13 cellular contexts compared by ENCODE assay signal in genomic region chr11:116687458-116688201, GRCh38.
DNase-seq lines count a peak whose midpoint lies in the region; ATAC-seq lines count a peak whose summit lies in the region.
"Had no signal": no experiment of that assay in that cellular context is flagged by ENCODE, and none has a peak within 500 bp of the region (broad histone marks: within the 10 kb centered on the region; RNA-seq: fewer than 3 reads in every experiment).

No MANE protein-coding gene starts in this region.

- no peaks in the 10 kb centered on the region for H3K4me1 Mint-ChIP-seq in activated naive CD4-positive, alpha-beta T cell treated with anti-CD3 and anti-CD28 coated beads, Interleukin-2, amount 50 U/mL, for 24 hours

- no peaks in the 10 kb centered on the region for H3K36me3 Mint-ChIP-seq in activated naive CD4-positive, alpha-beta T cell treated with anti-CD3 and anti-CD28 coated beads, Interleukin-2, amount 50 U/mL, for 24 hours
- no peaks in the 10 kb centered on the region for H3K36me3 Mint-ChIP-seq in activated naive CD4-positive, alpha-beta T cell treated with anti-CD3 and anti-CD28 coated beads, Interleukin-2, amount 50 U/mL, for 72 hours

- no peaks in the 10 kb centered on the region for H3K9me3 Mint-ChIP-seq in activated naive CD4-positive, alpha-beta T cell treated with anti-CD3 and anti-CD28 coated beads, Interleukin-2, amount 50 U/mL, for 24 hours
- no peaks in the 10 kb centered on the region for H3K9me3 Mint-ChIP-seq in activated naive CD4-positive, alpha-beta T cell treated with anti-CD3 and anti-CD28 coated beads, Interleukin-2, amount 50 U/mL, for 72 hours

- ATAC-seq in activated naive CD4-positive, alpha-beta T cell treated with anti-CD3 and anti-CD28 coated beads, Interleukin-2, amount 50 U/mL, for 72 hours = no peak
- ATAC-seq in GM21367 (IDR thresholded peaks at IDR 0.05; ENCODE audit: unreplicated experiment) = no peak
- no peak for ATAC-seq in GM18909 (IDR thresholded peaks at IDR 0.05; ENCODE audit: poor library complexity, unreplicated experiment)
- no peak for ATAC-seq in GM18868 (IDR thresholded peaks at IDR 0.05; ENCODE audit: unreplicated experiment)
- ATAC-seq in HG03159 (IDR thresholded peaks at IDR 0.05; ENCODE audit: unreplicated experiment) = no peak

- peaks cover 3% of the 10 kb centered on the region for H3K27me3 Mint-ChIP-seq in activated naive CD4-positive, alpha-beta T cell treated with anti-CD3 and anti-CD28 coated beads, Interleukin-2, amount 50 U/mL, for 24 hours

- no peak for DNase-seq in activated naive CD4-positive, alpha-beta T cell treated with anti-CD3 and anti-CD28 coated beads, Interleukin-2, amount 50 U/mL, for 72 hours (ENCODE audit: low spot score in 2 of 2)
- peak; percentile 88 to 95 for DNase-seq in NCI-H524 (lab: John Stamatoyannopoulos, UW)
- DNase-seq in iPS DF 19.7 (ENCODE audit: low read depth, low spot score) = peak; percentile 82
- DNase-seq: AML-193, DMS153, foreskin melanocyte, kidney, testis had no signal

- H3K27ac Mint-ChIP-seq in activated naive CD4-positive, alpha-beta T cell treated with anti-CD3 and anti-CD28 coated beads, Interleukin-2, amount 50 U/mL, for 24 hours = peak overlapping the region; percentile 2
- H3K27ac Mint-ChIP-seq in activated naive CD4-positive, alpha-beta T cell treated with anti-CD3 and anti-CD28 coated beads, Interleukin-2, amount 50 U/mL, for 72 hours = no peak overlapping the region

- no peak overlapping the region for H3K4me3 Mint-ChIP-seq in activated naive CD4-positive, alpha-beta T cell treated with anti-CD3 and anti-CD28 coated beads, Interleukin-2, amount 50 U/mL, for 24 hours

Comparison
In these comparisons a context has a peak if more than half of its experiments do, and no peak if none do; other contexts are left out.
1. DNase-seq: peak in NCI-H524 (2 of 2) and iPS DF 19.7 (single experiment); none in activated naive CD4-positive, alpha-beta T cell treated with anti-CD3 and anti-CD28 coated beads, Interleukin-2, amount 50 U/mL, for 72 hours (0 of 2).